Comparison of ENCODE assay signal across 9 cellular contexts in the genomic region with DNA sequence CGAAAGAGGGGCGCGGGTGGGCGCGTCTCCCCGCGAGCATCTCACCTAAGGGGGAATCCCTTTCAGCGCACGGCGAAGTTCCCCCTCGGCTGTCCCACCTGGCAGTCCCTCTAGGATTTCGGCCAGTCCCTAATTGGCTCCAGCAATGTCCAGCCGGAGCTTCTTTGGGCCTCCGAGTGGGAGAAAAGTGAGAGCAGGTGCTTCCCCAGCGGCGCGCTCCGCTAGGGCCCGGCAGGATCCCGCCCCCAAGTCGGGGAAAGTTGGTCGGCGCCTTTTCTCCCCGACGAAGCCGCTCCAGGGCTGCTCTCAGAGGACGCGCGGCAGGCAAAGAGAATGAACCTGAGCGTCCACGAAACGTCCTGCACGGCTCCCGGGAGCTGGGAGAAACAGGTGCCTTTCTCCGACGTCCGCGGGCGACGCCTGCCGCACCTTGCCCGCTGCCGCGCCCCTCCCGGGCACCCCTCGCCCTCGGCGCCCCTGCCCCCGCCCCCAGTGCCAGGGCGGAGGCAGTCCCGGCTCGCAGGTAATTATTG. TPM values are rescaled to one million over a fixed set of nuclear protein-coding genes. Genes with fewer than 3 reads are reported as not detected.
DNase-seq lines count a peak whose midpoint lies in the region; ATAC-seq and TF ChIP-seq lines count a peak whose summit lies in the region.
"Had no signal": no experiment of that assay in that cellular context is flagged by ENCODE, and none has a peak within 500 bp of the region (broad histone marks: within the 10 kb centered on the region; RNA-seq: fewer than 3 reads in every experiment).

No MANE protein-coding gene starts in this region.

- POLR2A ChIA-PET in MCF 10A (lab: Yijun Ruan, JAX), result no interaction called here

- no peaks in the 10 kb centered on the region for H3K36me3 ChIP-seq in breast epithelium

- TF ChIP-seq CTCF in breast epithelium (IDR thresholded peaks at IDR 0.05) (no peak), MCF 10A (IDR thresholded peaks at IDR 0.05; ENCODE audit: unreplicated experiment) (no peak), HFFc6 (IDR thresholded peaks at IDR 0.05) (no peak)

- H3K27ac ChIP-seq in breast epithelium, result peak overlapping the region; percentile 13 to 91

- H3K4me3 Mint-ChIP-seq in MCF 10A (ENCODE audit: unreplicated experiment) (no peak overlapping the region), HFFc6 (no peak overlapping the region)
- no peak overlapping the region for H3K4me3 Mint-ChIP-seq in stimulated activated memory B cell treated with anti-CD40 and anti-IgM and Interleukin-4, amounts not matched to agents 10 μg/mL and 1 μg/mL and 100 μg/mL, for 72 hours

- intact Hi-C loops in breast epithelium (cut with DNase I; ENCODE audit: low total_unique reads), result no loop called here
- intact Hi-C loops in MCF 10A (cut with micrococcal nuclease), result no loop called here

- TF ChIP-seq POLR2A in breast epithelium (IDR thresholded peaks at IDR 0.05), result no peak

- H3K4me3 ChIP-seq in breast epithelium, result peak overlapping the region; percentile 58 to 83 (median 58)
- H3K4me3 ChIP-seq in iPS-11a (ENCODE audit: low read depth, low read length), result peak overlapping the region; percentile 28

- no peak overlapping the region for H3K27ac Mint-ChIP-seq in MCF 10A (ENCODE audit: low read depth, unreplicated experiment)
- H3K27ac Mint-ChIP-seq in stimulated activated memory B cell treated with anti-CD40 and anti-IgM and Interleukin-4, amounts not matched to agents 10 μg/mL and 1 μg/mL and 100 μg/mL, for 72 hours, result no peak overlapping the region
- H3K27ac Mint-ChIP-seq in HFFc6, result no peak overlapping the region
- H3K27ac Mint-ChIP-seq: memory B cell had no signal

- ATAC-seq in stimulated activated memory B cell treated with anti-CD40 and anti-IgM and Interleukin-4, amounts not matched to agents 10 μg/mL and 1 μg/mL and 100 μg/mL, for 72 hours, result peak; percentile 5
- no peak for ATAC-seq in HG03342 (IDR thresholded peaks at IDR 0.05; ENCODE audit: unreplicated experiment)

- H3K27me3 ChIP-seq in breast epithelium, result peaks cover 2 to 6% of the 10 kb centered on the region in 2 donors

- H3K4me1 ChIP-seq in breast epithelium, result peaks cover 0 to 6% of the 10 kb centered on the region in 2 donors

- DNase-seq in breast epithelium (ENCODE audit: low spot score in 2 of 2), result peak in 1 of 2 donors; percentile 51
- DNase-seq in MCF 10A (ENCODE audit: unreplicated experiment), result no peak
- DNase-seq in UCSD-AML1 (lab: John Stamatoyannopoulos, UW; ENCODE audit: unreplicated experiment), result peak; percentile 15
- DNase-seq in HFFc6, result no peak
- no peak for DNase-seq in effector CD8-positive, alpha-beta T cell (lab: John Stamatoyannopoulos, UW)

- H3K9me3 Mint-ChIP-seq in MCF 10A (ENCODE audit: unreplicated experiment) (no peaks in the 10 kb centered on the region), HFFc6 (no peaks in the 10 kb centered on the region)
- H3K9me3 Mint-ChIP-seq in stimulated activated memory B cell treated with anti-CD40 and anti-IgM and Interleukin-4, amounts not matched to agents 10 μg/mL and 1 μg/mL and 100 μg/mL, for 72 hours, result peaks cover under 1% of the 10 kb centered on the region
- H3K9me3 Mint-ChIP-seq: memory B cell had no signal

- H3K36me3 Mint-ChIP-seq in MCF 10A (ENCODE audit: insufficient read depth, unreplicated experiment), result no peaks in the 10 kb centered on the region
- H3K36me3 Mint-ChIP-seq in stimulated activated memory B cell treated with anti-CD40 and anti-IgM and Interleukin-4, amounts not matched to agents 10 μg/mL and 1 μg/mL and 100 μg/mL, for 72 hours, result no peaks in the 10 kb centered on the region
- H3K36me3 Mint-ChIP-seq in HFFc6 (ENCODE audit: low read depth), result no peaks in the 10 kb centered on the region
- H3K36me3 Mint-ChIP-seq: memory B cell had no signal

- H3K4me1 Mint-ChIP-seq in MCF 10A (ENCODE audit: insufficient read depth, unreplicated experiment) (no peaks in the 10 kb centered on the region), HFFc6 (ENCODE audit: low read depth) (peaks cover 9% of the 10 kb centered on the region)
- H3K4me1 Mint-ChIP-seq in stimulated activated memory B cell treated with anti-CD40 and anti-IgM and Interleukin-4, amounts not matched to agents 10 μg/mL and 1 μg/mL and 100 μg/mL, for 72 hours, result peaks cover 18% of the 10 kb centered on the region

- BruUV-seq in MCF 10A (replicated peaks; lab: Mats Ljungman, UMichigan), result no TSS peak

- CTCF ChIA-PET in MCF 10A (lab: Yijun Ruan, JAX), result no interaction called here

- H3K27me3 Mint-ChIP-seq in MCF 10A (ENCODE audit: insufficient read depth, unreplicated experiment), result peaks cover 36% of the 10 kb centered on the region
- peaks cover 68% of the 10 kb centered on the region for H3K27me3 Mint-ChIP-seq in stimulated activated memory B cell treated with anti-CD40 and anti-IgM and Interleukin-4, amounts not matched to agents 10 μg/mL and 1 μg/mL and 100 μg/mL, for 72 hours
- peaks cover 37% of the 10 kb centered on the region for H3K27me3 Mint-ChIP-seq in HFFc6 (ENCODE audit: insufficient read depth)

- H3K9me3 ChIP-seq in breast epithelium, result no peaks in the 10 kb centered on the region

RNA-seq across cellular contexts. Expression of gene KL, which starts 0.4 kb away (rescaled TPM):
- total RNA-seq in breast epithelium (1 to 10 TPM; 2.7 to 4.3 (median 2.9) TPM), MCF 10A (2022) (not detected in 2 replicates)
- total RNA-seq in HFFc6 (2021; fragmentation: NEBNext Ultra II Directional; extraction: Animal tissue kit (Norgen Biotek cat#: 25700)), result under 1 TPM in 1 of 6 experiments, not detected in 5; 0.07 TPM
